7 cellular contexts compared by ENCODE assay signal in genomic region chr1:176869577-176869976, GRCh38.
"Had no signal": no experiment of that assay in that cellular context is flagged by ENCODE, and none has a peak within 500 bp of the region (broad histone marks: within the 10 kb centered on the region; RNA-seq: fewer than 3 reads in every experiment).

No MANE protein-coding gene starts in this region.

- H2AFZ ChIP-seq: GM23248 had no signal

- H3K9ac ChIP-seq: GM23248 had no signal

- H3K36me3 ChIP-seq: HAP-1 had no signal

- H3K27ac Mint-ChIP-seq: HFFc6 had no signal

- H3K4me3 Mint-ChIP-seq: HFFc6 had no signal

- H3K9me3 ChIP-seq: HAP-1 had no signal

- H3K27ac ChIP-seq: GM23248 had no signal

- DNase-seq: GM23248, GOT3, H7, HFFc6, IMR-90 had no signal

- ATAC-seq: HCT116 had no signal

- H3K4me1 ChIP-seq: HAP-1 had no signal

- H3K4me3 ChIP-seq: GM23248, HAP-1 had no signal
